In the genomic region with DNA sequence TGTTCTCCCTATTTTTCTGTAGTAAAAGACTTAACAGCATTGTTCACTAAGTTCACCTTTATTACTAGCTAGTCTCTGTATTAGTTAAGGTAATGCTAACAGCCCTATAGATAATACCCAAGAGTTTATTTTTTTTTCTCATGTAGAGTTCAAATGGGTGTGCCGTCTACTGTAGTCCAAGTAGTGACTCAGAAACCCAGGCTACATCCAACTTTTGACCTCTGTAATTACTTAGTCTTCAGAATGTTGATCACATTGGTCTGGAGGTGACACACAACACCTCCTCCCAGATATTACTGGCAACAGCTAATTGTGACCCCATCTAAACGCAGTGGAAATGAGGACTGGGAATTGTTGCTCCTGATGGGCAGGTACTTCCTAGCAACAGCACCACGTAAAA, we compare ENCODE assay signal across 1 cellular context.
TF ChIP-seq lines count a peak whose summit lies in the region.

No MANE protein-coding gene starts in this region.

TF ChIP-seq in endothelial cell of umbilical vein, 7 proteins besides CTCF, POLR2A, EP300 and RAD21:
- no peak for TF ChIP-seq EZH2 (IDR thresholded peaks at IDR 0.05; ENCODE audit: borderline replicate concordance, low read depth, low read length, severe bottlenecking)
- no peak for TF ChIP-seq POLR2AphosphoS5 (IDR thresholded peaks at IDR 0.05; ENCODE audit: insufficient read depth, low read depth, low read length)
- no peak for TF ChIP-seq FOS (IDR thresholded peaks at IDR 0.05; ENCODE audit: borderline replicate concordance, insufficient read depth, low read length)
- TF ChIP-seq, protein P1, sequence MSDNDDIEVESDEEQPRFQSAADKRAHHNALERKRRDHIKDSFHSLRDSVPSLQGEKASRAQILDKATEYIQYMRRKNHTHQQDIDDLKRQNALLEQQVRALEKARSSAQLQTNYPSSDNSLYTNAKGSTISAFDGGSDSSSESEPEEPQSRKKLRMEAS (IDR thresholded peaks at IDR 0.05; ENCODE audit: insufficient read depth, insufficient read length), result no peak
